Comparison of ENCODE assay signal across 12 cellular contexts in the genomic region with DNA sequence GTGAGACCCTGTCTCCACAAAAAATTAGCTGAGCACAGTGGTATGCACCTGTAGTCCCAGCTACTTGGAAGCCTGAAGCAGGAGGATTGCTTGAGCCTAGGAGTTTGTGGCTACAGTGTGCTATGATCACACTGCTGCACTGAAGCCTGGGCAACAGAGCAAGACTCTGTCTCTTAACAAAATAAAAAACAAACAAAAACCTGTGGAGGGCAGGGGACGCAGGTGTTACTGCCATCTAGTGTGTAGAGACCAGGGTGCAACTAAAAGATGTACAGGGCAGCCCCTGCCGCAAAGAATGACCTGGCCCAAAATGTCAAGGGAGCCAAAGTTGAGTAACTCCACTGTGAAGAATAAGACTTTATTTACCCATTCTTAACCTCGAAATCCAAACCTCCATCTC.
DNase-seq lines count a peak whose midpoint lies in the region; ATAC-seq and TF ChIP-seq lines count a peak whose summit lies in the region.
"Had no signal": no experiment of that assay in that cellular context is flagged by ENCODE, and none has a peak within 500 bp of the region (broad histone marks: within the 10 kb centered on the region; RNA-seq: fewer than 3 reads in every experiment).

No MANE protein-coding gene starts in this region.

- no peaks in the 10 kb centered on the region; the same call in 1 of the 2 replicates for H3K79me2 ChIP-seq in OCI-LY3 (ENCODE audit: low read length)

- no peaks in the 10 kb centered on the region for H3K27me3 ChIP-seq in OCI-LY3 (ENCODE audit: low read depth, low read length)
- H3K27me3 ChIP-seq: BLaER1 treated with 17β-estradiol and CSF1 and Interleukin-3, amounts not matched to agents 10 nM and 100 nM had no signal

- H3K27ac ChIP-seq in OCI-LY3 (ENCODE audit: low read length): no peak overlapping the region
- H3K27ac ChIP-seq: BLaER1 treated with 17β-estradiol and CSF1 and Interleukin-3, amounts not matched to agents 10 nM and 100 nM; psoas muscle had no signal

- no peaks in the 10 kb centered on the region for H4K20me1 ChIP-seq in OCI-LY3 (ENCODE audit: insufficient read depth, low read length)
- H4K20me1 ChIP-seq: BLaER1 treated with 17β-estradiol and CSF1 and Interleukin-3, amounts not matched to agents 10 nM and 100 nM had no signal

- TF ChIP-seq POLR2A in erythroblast (IDR thresholded peaks at IDR 0.05; ENCODE audit: low read length): no peak

- no peak overlapping the region for H3K4me3 ChIP-seq in OCI-LY3 (ENCODE audit: low read length)
- H3K4me3 ChIP-seq: BLaER1 treated with 17β-estradiol and CSF1 and Interleukin-3, amounts not matched to agents 10 nM and 100 nM; psoas muscle had no signal

- H3K4me1 ChIP-seq in OCI-LY3 (ENCODE audit: low read length): no peaks in the 10 kb centered on the region
- H3K4me1 ChIP-seq: BLaER1 treated with 17β-estradiol and CSF1 and Interleukin-3, amounts not matched to agents 10 nM and 100 nM; psoas muscle had no signal

- ATAC-seq in GM19395 (IDR thresholded peaks at IDR 0.05; ENCODE audit: unreplicated experiment): no peak
- ATAC-seq: psoas muscle had no signal

- peak; percentile 4 for DNase-seq in stimulated activated CD4-positive, alpha-beta T cell treated with anti-CD3 and anti-CD28 coated beads, Interleukin-15, amount 100 ng/mL, for 24 hours
- DNase-seq in stimulated activated CD4-positive, alpha-beta T cell treated with anti-CD3 and anti-CD28 coated beads, Interleukin-4, amount 100 ng/mL, for 24 hours: no peak
- DNase-seq in erythroblast (lab: John Stamatoyannopoulos, UW): peak; percentile 7 to 8
- DNase-seq in NCI-H2171 treated with DMSO at 0.1 percent for 48 hours (lab: John Stamatoyannopoulos, UW): no peak
- no peak for DNase-seq in GM19238 (ENCODE audit: insufficient read length, low spot score)
- DNase-seq in putamen (ENCODE audit: low spot score): no peak
- DNase-seq: activated effector memory CD4-positive, alpha-beta T cell treated with Interleukin-2 at 50 U/mL for 16 hours; NCI-H774; psoas muscle had no signal

- H3K36me3 ChIP-seq in OCI-LY3 (replicated peaks; ENCODE audit: low read depth, low read length): no peaks in the 10 kb centered on the region
- H3K36me3 ChIP-seq: BLaER1 treated with 17β-estradiol and CSF1 and Interleukin-3, amounts not matched to agents 10 nM and 100 nM had no signal

- H3K4me2 ChIP-seq in OCI-LY3 (ENCODE audit: low read length): no peak overlapping the region
- H3K4me2 ChIP-seq: BLaER1 treated with 17β-estradiol and CSF1 and Interleukin-3, amounts not matched to agents 10 nM and 100 nM had no signal

- no peak overlapping the region for H3K9ac ChIP-seq in OCI-LY3 (ENCODE audit: low read length)
- H3K9ac ChIP-seq: BLaER1 treated with 17β-estradiol and CSF1 and Interleukin-3, amounts not matched to agents 10 nM and 100 nM had no signal

- peak; percentile 40 for TF ChIP-seq CTCF in OCI-LY3 (IDR thresholded peaks at IDR 0.05; ENCODE audit: low read depth, low read length)

- no peak overlapping the region for H2AFZ ChIP-seq in OCI-LY3 (ENCODE audit: low read depth, low read length)

- no peaks in the 10 kb centered on the region for H3K9me3 ChIP-seq in OCI-LY3 (ENCODE audit: insufficient read depth, low read length)
- H3K9me3 ChIP-seq: BLaER1 treated with 17β-estradiol and CSF1 and Interleukin-3, amounts not matched to agents 10 nM and 100 nM; psoas muscle had no signal

Comparison
In these comparisons a context has a peak if more than half of its experiments do, and no peak if none do; other contexts are left out.
1. DNase-seq: peak in stimulated activated CD4-positive, alpha-beta T cell treated with anti-CD3 and anti-CD28 coated beads, Interleukin-15, amount 100 ng/mL, for 24 hours (single experiment) and erythroblast (2 of 2); none in stimulated activated CD4-positive, alpha-beta T cell treated with anti-CD3 and anti-CD28 coated beads, Interleukin-4, amount 100 ng/mL, for 24 hours (single experiment), NCI-H2171 treated with DMSO at 0.1 percent for 48 hours (single experiment), GM19238 (single experiment) and putamen (single experiment).